ENCODE assay signal across 1 cellular context in the genomic region with DNA sequence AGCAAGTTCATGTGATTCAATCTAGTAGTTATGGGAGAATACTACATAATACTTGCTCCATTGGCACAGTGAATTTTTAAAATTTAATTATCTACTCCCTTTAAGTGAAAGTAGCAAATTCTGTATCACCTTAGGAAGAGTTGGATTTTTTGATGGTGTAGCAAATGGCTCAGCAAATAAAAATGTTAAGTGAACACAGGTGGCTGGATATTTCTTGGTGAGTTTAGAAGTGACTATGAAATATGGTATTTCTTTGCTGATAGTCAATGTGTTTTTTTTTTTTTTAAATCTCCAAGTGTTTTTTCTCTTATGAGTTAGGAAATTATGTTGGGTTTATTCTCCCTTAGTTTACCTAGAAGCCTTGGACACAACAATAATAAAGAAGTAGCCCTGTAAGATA.
TF ChIP-seq lines count a peak whose summit lies in the region.

No MANE protein-coding gene starts in this region.

TF ChIP-seq in SK-N-SH treated with all-trans-retinoic acid at 6 μM for 48 hours, 23 proteins besides CTCF, POLR2A, EP300 and RAD21 (continued from another document):
- TF ChIP-seq TSHZ2 (CRISPR knock-in tag; IDR thresholded peaks at IDR 0.05), result no peak
- TF ChIP-seq, protein P1, sequence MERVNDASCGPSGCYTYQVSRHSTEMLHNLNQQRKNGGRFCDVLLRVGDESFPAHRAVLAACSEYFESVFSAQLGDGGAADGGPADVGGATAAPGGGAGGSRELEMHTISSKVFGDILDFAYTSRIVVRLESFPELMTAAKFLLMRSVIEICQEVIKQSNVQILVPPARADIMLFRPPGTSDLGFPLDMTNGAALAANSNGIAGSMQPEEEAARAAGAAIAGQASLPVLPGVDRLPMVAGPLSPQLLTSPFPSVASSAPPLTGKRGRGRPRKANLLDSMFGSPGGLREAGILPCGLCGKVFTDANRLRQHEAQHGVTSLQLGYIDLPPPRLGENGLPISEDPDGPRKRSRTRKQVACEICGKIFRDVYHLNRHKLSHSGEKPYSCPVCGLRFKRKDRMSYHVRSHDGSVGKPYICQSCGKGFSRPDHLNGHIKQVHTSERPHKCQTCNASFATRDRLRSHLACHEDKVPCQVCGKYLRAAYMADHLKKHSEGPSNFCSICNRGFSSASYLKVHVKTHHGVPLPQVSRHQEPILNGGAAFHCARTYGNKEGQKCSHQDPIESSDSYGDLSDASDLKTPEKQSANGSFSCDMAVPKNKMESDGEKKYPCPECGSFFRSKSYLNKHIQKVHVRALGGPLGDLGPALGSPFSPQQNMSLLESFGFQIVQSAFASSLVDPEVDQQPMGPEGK (CRISPR knock-in tag; IDR thresholded peaks at IDR 0.05; ENCODE audit: borderline replicate concordance), result no peak
- no peak for TF ChIP-seq RARB (CRISPR knock-in tag; IDR thresholded peaks at IDR 0.05)
- TF ChIP-seq CREB5 (CRISPR knock-in tag; IDR thresholded peaks at IDR 0.05; ENCODE audit: low read depth), result no peak
- TF ChIP-seq ZC3H10 (CRISPR knock-in tag; IDR thresholded peaks at IDR 0.05), result no peak
